21 cellular contexts compared by ENCODE assay signal in the genomic region with DNA sequence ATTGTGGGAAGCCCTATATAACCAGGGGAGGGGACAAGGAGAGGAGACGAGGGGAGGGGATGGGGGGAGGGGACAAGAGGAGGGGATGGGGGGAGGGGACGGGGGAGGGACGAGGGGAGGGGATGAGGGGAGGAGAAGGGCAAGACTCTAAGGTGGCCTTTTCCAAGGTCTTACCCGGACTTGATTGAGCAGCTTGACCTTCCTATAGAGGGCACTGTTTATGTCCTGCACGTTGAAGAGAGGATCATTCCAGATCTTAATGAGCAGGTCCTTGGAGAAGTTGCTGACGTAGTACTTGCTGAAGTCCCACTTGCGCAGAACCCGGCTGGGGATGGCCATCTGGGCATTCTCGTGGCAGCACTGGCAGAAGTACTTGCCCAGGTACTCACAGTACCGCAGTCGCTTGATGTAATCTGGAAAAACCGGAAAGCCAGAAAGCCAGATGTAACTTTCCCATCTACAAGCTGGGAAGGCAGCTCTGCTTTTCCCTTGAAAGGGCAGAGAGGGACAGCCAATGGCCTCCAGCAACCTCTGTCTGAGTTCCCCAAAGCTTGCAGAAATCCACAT.
"Had no signal": no experiment of that assay in that cellular context is flagged by ENCODE, and none has a peak within 500 bp of the region (broad histone marks: within the 10 kb centered on the region; RNA-seq: fewer than 3 reads in every experiment).

No MANE protein-coding gene starts in this region.

- H3K27ac ChIP-seq: coronary artery, ovary, stomach, testis, upper lobe of right lung had no signal

- H3K36me3 ChIP-seq: ovary had no signal

- H3K4me1 ChIP-seq: testis, upper lobe of right lung had no signal

- FAIRE-seq: endothelial cell of umbilical vein, islet of Langerhans had no signal

- H3K4me3 ChIP-seq: coronary artery, lung, ovary, stomach, testis, upper lobe of right lung had no signal

- H3K9me3 ChIP-seq: ovary, stomach, testis, upper lobe of right lung had no signal

- H3K27me3 ChIP-seq: ovary, stomach, testis, upper lobe of right lung had no signal

- ATAC-seq: activated CD8-positive, alpha-beta T cell treated with anti-CD3 and anti-CD28 coated beads for 36 hours; activated naive CD4-positive, alpha-beta T cell treated with anti-CD3 and anti-CD28 coated beads, Interleukin-2, amount 50 U/mL, for 72 hours; T-helper 17 cell; upper lobe of right lung had no signal

- DNase-seq: activated CD4-positive, alpha-beta T cell treated with anti-CD3 and anti-CD28 coated beads for 48 hours; activated CD8-positive, alpha-beta memory T cell treated with anti-CD3 and anti-CD28 coated beads, Interleukin-2, amount 50 U/mL, for 4 hours; activated CD8-positive, alpha-beta T cell treated with anti-CD3 and anti-CD28 coated beads for 36 hours; activated effector memory CD4-positive, alpha-beta T cell treated with anti-CD3 and anti-CD28 coated beads, Interleukin-2, amount 50 U/mL, for 16 hours; activated T-cell treated with anti-CD3 and anti-CD28 coated beads, Interleukin-2, amount 50 U/mL, for 48 hours; amniotic stem cell; central memory CD4-positive, alpha-beta T cell; effector CD4-positive, alpha-beta T cell; foreskin fibroblast; ovary; stimulated activated CD4-positive, alpha-beta T cell treated with anti-CD3 and anti-CD28 coated beads, Interleukin-12 subunit alpha, Interleukin-12 subunit beta, amount 100 ng/mL, for 4 hours; stimulated activated CD4-positive, alpha-beta T cell treated with anti-CD3 and anti-CD28 coated beads, Interleukin-2, amount 100 ng/mL, for 24 hours; stomach; T-helper 17 cell; testis; upper lobe of right lung had no signal
